Comparison of ENCODE assay signal across 13 cellular contexts in the genomic region with DNA sequence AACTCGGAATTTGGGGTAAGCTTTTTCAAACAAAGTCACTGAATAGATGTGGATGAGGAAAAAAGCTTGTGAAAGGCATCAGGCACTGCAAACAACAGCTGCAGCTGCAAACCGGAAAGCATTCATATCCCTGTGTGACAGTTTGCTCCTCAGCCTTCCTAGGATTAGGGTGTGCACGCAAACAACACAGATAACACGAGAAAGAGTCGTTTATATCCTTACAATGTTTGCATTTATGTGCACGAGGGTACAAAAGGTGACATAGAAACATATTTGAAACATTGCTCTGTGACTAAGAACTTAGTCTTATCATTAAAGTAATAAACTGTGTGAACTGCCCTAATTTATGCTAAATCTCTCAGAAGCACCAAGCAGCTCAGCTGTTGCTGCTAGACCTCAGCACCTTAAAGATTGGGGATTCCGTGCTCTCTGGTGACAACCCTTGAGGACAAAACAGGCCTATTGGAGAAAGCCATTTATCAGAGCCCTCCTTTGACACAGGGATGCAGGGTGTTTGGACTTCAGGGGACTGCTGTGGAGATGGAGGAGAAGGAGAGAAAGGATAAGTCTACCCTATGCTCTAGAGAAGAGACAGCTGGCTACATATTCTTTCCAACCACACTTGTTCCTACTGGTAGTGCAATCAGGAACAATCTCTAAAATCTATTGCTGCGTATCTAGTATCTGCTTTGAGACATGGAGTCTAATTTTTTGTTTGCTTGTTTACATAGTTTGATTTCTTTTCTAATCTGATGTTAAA.
DNase-seq lines count a peak whose midpoint lies in the region; ATAC-seq and TF ChIP-seq lines count a peak whose summit lies in the region.
"Had no signal": no experiment of that assay in that cellular context is flagged by ENCODE, and none has a peak within 500 bp of the region (broad histone marks: within the 10 kb centered on the region; RNA-seq: fewer than 3 reads in every experiment).

No MANE protein-coding gene starts in this region.

- peak; percentile 82 for ATAC-seq in sciatic nerve
- no peak for ATAC-seq in GM21717 (IDR thresholded peaks at IDR 0.05; ENCODE audit: unreplicated experiment)
- no peak for ATAC-seq in CD4-positive, alpha-beta T cell (ENCODE audit: poor library complexity)
- ATAC-seq in GM21786 (IDR thresholded peaks at IDR 0.05; ENCODE audit: unreplicated experiment) = no peak
- ATAC-seq: HCT116, natural killer cell had no signal

- peak; percentile 5 for DNase-seq in HEK293T (ENCODE audit: extremely low spot score)
- peak; percentile 81 for DNase-seq in NCI-H69 (lab: John Stamatoyannopoulos, UW)
- peak; percentile 42 for DNase-seq in fibroblast of pulmonary artery (ENCODE audit: low read depth)
- DNase-seq in sciatic nerve (ENCODE audit: low spot score) = no peak
- DNase-seq in CD4-positive, alpha-beta T cell = no peak
- DNase-seq in GM10266 (ENCODE audit: extremely low spot score) = no peak
- DNase-seq: activated T-cell treated with anti-CD3 and anti-CD28 coated beads, Interleukin-2, amount 50 U/mL, for 1 hour; natural killer cell had no signal

- no peak overlapping the region for H3K4me3 ChIP-seq in fibroblast of pulmonary artery (replicated peaks; ENCODE audit: low read depth, low read length)
- H3K4me3 ChIP-seq: cardiac muscle cell, vagina had no signal

- H3K27ac Mint-ChIP-seq in CD4-positive, alpha-beta T cell = no peak overlapping the region
- H3K27ac Mint-ChIP-seq: natural killer cell had no signal

- no peaks in the 10 kb centered on the region for H3K27me3 Mint-ChIP-seq in CD4-positive, alpha-beta T cell

- no peak for TF ChIP-seq CTCF in fibroblast of pulmonary artery (IDR thresholded peaks at IDR 0.05; ENCODE audit: low read length, missing control alignments)
- TF ChIP-seq CTCF in CD4-positive, alpha-beta T cell (IDR thresholded peaks at IDR 0.05) = no peak
- no peak for TF ChIP-seq CTCF in GM10266 (IDR thresholded peaks at IDR 0.05; ENCODE audit: control insufficient read depth, insufficient read depth, low read depth, missing control alignments)

- H3K36me3 Mint-ChIP-seq in CD4-positive, alpha-beta T cell (ENCODE audit: low read depth) = no peaks in the 10 kb centered on the region
- H3K36me3 Mint-ChIP-seq: natural killer cell had no signal

- H3K4me3 Mint-ChIP-seq in CD4-positive, alpha-beta T cell = no peak overlapping the region
- H3K4me3 Mint-ChIP-seq: natural killer cell had no signal

- no peaks in the 10 kb centered on the region for H3K9me3 ChIP-seq in CD4-positive, alpha-beta T cell (ENCODE audit: control insufficient read depth, low read length)
- H3K9me3 ChIP-seq: vagina had no signal

- intact Hi-C loops in sciatic nerve (cut with DNase I) = no loop called here
- intact Hi-C loops in CD4-positive, alpha-beta T cell (cut with DNase I, micrococcal nuclease) = no loop called here

- POLR2A ChIA-PET in HEK293T (lab: Yijun Ruan, JAX) = no interaction called here
- POLR2A ChIA-PET in CD4-positive, alpha-beta T cell (lab: Charles Lee) = no interaction called here

- no peaks in the 10 kb centered on the region for H3K27me3 ChIP-seq in CD4-positive, alpha-beta T cell (ENCODE audit: control insufficient read depth, insufficient read depth, low read length)
- H3K27me3 ChIP-seq: cardiac muscle cell, vagina had no signal

- H3K27ac ChIP-seq in CD4-positive, alpha-beta T cell (ENCODE audit: low read depth, low read length) = no peak overlapping the region
- H3K27ac ChIP-seq: cardiac muscle cell, vagina had no signal

- H3K4me1 Mint-ChIP-seq in CD4-positive, alpha-beta T cell (ENCODE audit: low read depth) = no peaks in the 10 kb centered on the region
- H3K4me1 Mint-ChIP-seq: natural killer cell had no signal

- CTCF ChIA-PET in HEK293T (lab: Yijun Ruan, JAX) = interaction anchor here (0.7 kb wide), 1 partner anchor 24 kb away, joined by 4 read pairs; no protein-coding TSS in a partner anchor
- CTCF ChIA-PET in CD4-positive, alpha-beta T cell (lab: Charles Lee) = interaction anchor here (0.6 kb wide), 1 partner anchor 139 kb away, joined by 3 read pairs; no protein-coding TSS in a partner anchor

- no peaks in the 10 kb centered on the region for H3K9me3 Mint-ChIP-seq in CD4-positive, alpha-beta T cell

TF ChIP-seq in HEK293T, 16 proteins besides CTCF, POLR2A, EP300 and RAD21:
- no peak for TF ChIP-seq SUZ12 (IDR thresholded peaks at IDR 0.05)
- no peak for TF ChIP-seq SP1 (IDR thresholded peaks at IDR 0.05)
- TF ChIP-seq FOXA1 (IDR thresholded peaks at IDR 0.05) = no peak
- TF ChIP-seq HDGF (IDR thresholded peaks at IDR 0.05; ENCODE audit: borderline replicate concordance) = no peak
- no peak for TF ChIP-seq ELF4 (IDR thresholded peaks at IDR 0.05)
- no peak for TF ChIP-seq CTBP1 (IDR thresholded peaks at IDR 0.05; ENCODE audit: borderline replicate concordance)
- no peak for TF ChIP-seq ZNF384 (IDR thresholded peaks at IDR 0.05)
- no peak for TF ChIP-seq TARDBP (IDR thresholded peaks at IDR 0.05)
- TF ChIP-seq ARNT (IDR thresholded peaks at IDR 0.05) = no peak
- no peak for TF ChIP-seq FOXK2 (IDR thresholded peaks at IDR 0.05)
- TF ChIP-seq LEF1 (IDR thresholded peaks at IDR 0.05; ENCODE audit: borderline replicate concordance) = no peak
- no peak for TF ChIP-seq NFRKB (IDR thresholded peaks at IDR 0.05)
- TF ChIP-seq BHLHE40 (IDR thresholded peaks at IDR 0.05; ENCODE audit: borderline replicate concordance) = no peak
- TF ChIP-seq FOXM1 (IDR thresholded peaks at IDR 0.05; ENCODE audit: borderline replicate concordance) = no peak
- no peak for TF ChIP-seq L3MBTL2 (conservative IDR thresholded peaks at IDR 0.05)
- TF ChIP-seq PKNOX1 (IDR thresholded peaks at IDR 0.05) = no peak

Comparison
In these comparisons a context has a peak if more than half of its experiments do, and no peak if none do; other contexts are left out.
1. DNase-seq: peak in HEK293T (single experiment), NCI-H69 (single experiment) and fibroblast of pulmonary artery (single experiment); none in sciatic nerve (single experiment), CD4-positive, alpha-beta T cell (0 of 10) and GM10266 (single experiment).